Comparison of ENCODE assay signal across 21 cellular contexts in the genomic region with DNA sequence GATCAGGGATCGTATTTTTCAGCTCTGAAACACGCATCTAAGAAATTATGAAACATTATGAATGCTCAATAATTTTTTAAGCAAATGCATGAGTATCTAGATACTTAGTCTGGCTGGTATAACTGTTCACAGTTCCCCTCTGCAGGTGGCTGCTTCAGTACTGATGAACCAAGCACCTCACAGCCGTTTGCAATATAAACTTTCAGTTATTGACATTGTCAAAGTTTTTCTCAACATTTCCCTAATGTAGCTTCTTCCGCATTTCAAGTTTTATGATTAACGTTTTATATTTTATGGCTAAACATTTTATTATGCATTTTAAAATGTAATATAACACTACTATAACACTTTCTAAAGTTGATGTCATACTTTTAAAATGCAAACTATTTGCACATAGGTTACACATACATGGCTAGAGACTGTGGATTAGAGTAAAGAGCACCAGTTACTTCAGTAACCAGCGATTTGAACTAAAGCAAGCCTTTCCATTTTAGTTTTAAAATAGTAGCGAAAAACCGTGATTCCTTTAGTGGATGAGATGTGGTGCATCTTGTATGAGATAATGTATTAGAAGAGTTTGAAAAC.
"Had no signal": no experiment of that assay in that cellular context is flagged by ENCODE, and none has a peak within 500 bp of the region (broad histone marks: within the 10 kb centered on the region; RNA-seq: fewer than 3 reads in every experiment).

No MANE protein-coding gene starts in this region.

- H3K27me3 ChIP-seq: Peyer's patch, SJCRH30 had no signal

- H3K4me2 ChIP-seq: PC-9 had no signal

- H3K4me3 ChIP-seq: PC-9, Peyer's patch, SJCRH30 had no signal

- H3K27ac ChIP-seq: PC-9, Peyer's patch, SJCRH30 had no signal

- H3K36me3 ChIP-seq: Peyer's patch, SJCRH30 had no signal

- H3K4me1 ChIP-seq: Peyer's patch, SJCRH30 had no signal

- H3K9me3 ChIP-seq: Peyer's patch, SJCRH30 had no signal

- ATAC-seq: Right ventricle myocardium inferior, SK-N-SH treated with all-trans-retinoic acid at 6 μM for 48 hours had no signal

- DNase-seq: KBM-7, MV-4-11, NCI-H1048, NCI-H1105, NCI-H1417, NCI-H1436 treated with DMSO at 0.1 percent for 48 hours, NCI-H1694, NCI-H187 treated with DMSO at 0.1 percent for 48 hours, NCI-H2029 treated with DMSO at 0.1 percent for 48 hours, NCI-H2171 treated with DMSO at 0.1 percent for 48 hours, NCI-H345, NCI-H446 treated with DMSO at 0.1 percent for 48 hours, NCI-H510A treated with DMSO at 0.1 percent for 48 hours, NCI-H69, NCI-H774, PC-9, Peyer's patch, SHP77 treated with DMSO at 0.1 percent for 48 hours, SJCRH30 had no signal
